8 cellular contexts compared by ENCODE assay signal in the genomic region with DNA sequence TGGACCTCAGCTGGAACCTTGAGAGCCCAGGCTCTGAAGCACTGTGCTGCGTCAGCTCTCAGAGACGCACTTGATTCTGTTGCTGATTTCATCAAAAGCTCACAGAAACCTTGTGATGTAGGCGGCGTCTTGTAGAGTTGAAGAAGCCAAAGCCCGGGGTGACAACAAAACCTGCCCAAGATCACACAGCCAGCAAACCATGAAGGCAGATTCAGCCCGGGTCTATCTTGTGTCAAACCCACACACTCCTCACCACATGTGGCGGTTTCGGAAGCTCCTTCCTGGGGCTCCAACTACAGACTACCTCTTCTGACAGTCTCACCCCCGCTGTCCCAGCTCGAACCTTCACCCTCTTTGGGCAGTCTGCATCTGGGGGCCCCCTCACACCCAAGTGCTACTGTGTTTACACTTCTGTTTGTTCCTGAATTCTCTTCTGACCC. TPM values are rescaled to one million over a fixed set of nuclear protein-coding genes. Genes with fewer than 3 reads are reported as not detected.
DNase-seq lines count a peak whose midpoint lies in the region; ATAC-seq and TF ChIP-seq lines count a peak whose summit lies in the region.

No MANE protein-coding gene starts in this region.

- H3K36me3 ChIP-seq in MM.1S (replicated peaks; ENCODE audit: insufficient read depth, low read length) = no peaks in the 10 kb centered on the region

- peaks cover 90% of the 10 kb centered on the region for H3K4me1 ChIP-seq in MM.1S (ENCODE audit: low read length)

- no peaks in the 10 kb centered on the region for H3K27me3 ChIP-seq in MM.1S (replicated peaks; ENCODE audit: insufficient read depth, low read length)

- 0 out of 2 replicates have a peak overlapping the region, but pooled peaks have one; percentile 22 for H3K4me3 ChIP-seq in MM.1S (ENCODE audit: low read length)

- H3K9me3 ChIP-seq in MM.1S (replicated peaks; ENCODE audit: insufficient read depth, low read length) = no peaks in the 10 kb centered on the region

- H3K4me2 ChIP-seq in MM.1S (ENCODE audit: low read depth, low read length) = peak overlapping the region; percentile 52; the same call in 1 of the 2 replicates

- no peaks in the 10 kb centered on the region for H3K9me2 ChIP-seq in MM.1S (replicated peaks; ENCODE audit: insufficient read depth, low read length)

- H2AFZ ChIP-seq in MM.1S (ENCODE audit: low read length) = no peak overlapping the region

- H3K27ac ChIP-seq in MM.1S (ENCODE audit: low read length) = peak overlapping the region; percentile 100
- no peak overlapping the region for H3K27ac ChIP-seq in substantia nigra (ENCODE audit: low read depth, low read length, poor library complexity, severe bottlenecking)

- peak; percentile 91 for DNase-seq in MM.1S
- DNase-seq in activated effector memory CD4-positive, alpha-beta T cell treated with anti-CD3 and anti-CD28 coated beads, Interleukin-2, amount 50 U/mL, for 16 hours = peak; percentile 88
- DNase-seq in stimulated activated CD4-positive, alpha-beta T cell treated with anti-CD3 and anti-CD28 coated beads, Interleukin-2, amount 100 ng/mL, for 24 hours = peak; percentile 75 to 76
- DNase-seq in SIG-M5 (lab: John Stamatoyannopoulos, UW) = no peak
- DNase-seq in A172 (ENCODE audit: low spot score) = no peak
- DNase-seq in substantia nigra (lab: John Stamatoyannopoulos, UW) = no peak
- DNase-seq in superior temporal gyrus (ENCODE audit: extremely low spot score) = no peak

- peaks cover 74% of the 10 kb centered on the region for H3F3A ChIP-seq in MM.1S (ENCODE audit: insufficient read depth, low read length)

- no peaks in the 10 kb centered on the region for H4K20me1 ChIP-seq in MM.1S (ENCODE audit: insufficient read depth, low read length)

- ATAC-seq in GM21528 (IDR thresholded peaks at IDR 0.05; ENCODE audit: low FRiP score, unreplicated experiment) = peak; percentile 52

- no peak for TF ChIP-seq CTCF in MM.1S (IDR thresholded peaks at IDR 0.05; ENCODE audit: low read length)

- peak overlapping the region; percentile 100 for H3K9ac ChIP-seq in MM.1S (ENCODE audit: low read length)

- H3K79me2 ChIP-seq in MM.1S (ENCODE audit: low read length) = peaks cover 40% of the 10 kb centered on the region

RNA-seq across cellular contexts. Expression of a gene that starts 50.4 kb away (rescaled TPM):
- total RNA-seq in A172 (2014; rRNA removed; shearing (Covaris generic)) = 0.12 and 0.31 TPM in 2 replicates

Comparison
In these comparisons a context has a peak if more than half of its experiments do, and no peak if none do; other contexts are left out.
1. DNase-seq: peak in MM.1S (single experiment), activated effector memory CD4-positive, alpha-beta T cell treated with anti-CD3 and anti-CD28 coated beads, Interleukin-2, amount 50 U/mL, for 16 hours (single experiment) and stimulated activated CD4-positive, alpha-beta T cell treated with anti-CD3 and anti-CD28 coated beads, Interleukin-2, amount 100 ng/mL, for 24 hours (2 of 2); none in SIG-M5 (single experiment), A172 (single experiment), substantia nigra (0 of 49) and superior temporal gyrus (single experiment).